Comparison of ENCODE assay signal across 5 cellular contexts in the genomic region with DNA sequence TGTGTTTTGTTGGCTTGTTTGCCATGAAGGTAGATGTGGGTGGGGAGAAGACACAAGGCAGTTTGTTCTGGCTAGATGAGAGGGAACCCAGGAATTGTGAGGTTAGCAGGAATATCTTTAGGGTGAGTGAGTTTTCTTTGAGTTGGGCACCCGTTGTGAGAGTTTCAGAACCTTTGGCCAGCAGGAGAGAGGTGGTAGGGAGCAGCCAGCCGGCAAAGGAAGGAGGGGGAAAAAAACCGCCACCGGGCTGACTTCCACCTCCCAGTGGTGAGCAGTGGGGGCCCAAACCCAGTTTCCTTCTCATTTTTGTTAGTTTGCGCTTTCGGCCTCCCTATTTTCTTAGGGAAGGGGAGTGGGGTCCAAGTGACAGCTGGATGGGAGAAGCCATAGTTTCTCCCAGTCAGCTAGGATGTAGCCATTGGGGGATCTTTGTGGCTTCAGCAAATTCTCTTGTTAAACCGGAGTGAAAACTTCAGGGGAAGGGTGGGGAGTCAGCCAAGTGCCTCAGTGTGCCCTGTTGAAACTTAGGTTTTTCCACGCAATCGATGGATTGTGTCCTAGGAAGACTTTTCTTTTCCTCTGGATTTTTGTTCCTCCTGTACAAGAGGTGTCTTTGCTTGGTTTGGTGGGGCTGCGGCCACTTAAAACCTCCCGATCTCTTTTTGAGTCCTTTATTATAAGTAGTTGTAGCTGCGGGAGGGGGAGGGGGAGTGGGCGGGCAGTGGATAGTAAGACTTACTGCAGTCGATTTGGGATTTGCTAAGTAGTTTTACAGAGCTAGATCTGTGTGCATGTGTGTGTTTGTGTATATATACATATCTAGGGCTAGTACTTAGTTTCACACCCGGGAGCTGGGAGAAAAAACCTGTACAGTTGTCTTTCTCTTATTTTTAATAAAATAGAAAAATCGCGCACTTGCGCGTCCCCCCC. TPM values are rescaled to one million over a fixed set of nuclear protein-coding genes. Genes with fewer than 3 reads are reported as not detected.
DNase-seq lines count a peak whose midpoint lies in the region; ATAC-seq lines count a peak whose summit lies in the region.

No MANE protein-coding gene starts in this region.

- H2BK12ac ChIP-seq in mesenchymal stem cell (ENCODE audit: low read length in 2 of 2) = no peak overlapping the region

- no peak overlapping the region for H2BK5ac ChIP-seq in mesenchymal stem cell (ENCODE audit: low read depth, low read length, poor library complexity, severe bottlenecking)

- no peaks in the 10 kb centered on the region for H3K36me3 Mint-ChIP-seq in activated CD8-positive, alpha-beta T cell treated with anti-CD3 and anti-CD28 coated beads, Interleukin-2, amount 10 ng/mL, durations not matched to agents 7 days and 5 days (ENCODE audit: low read depth)

- peak overlapping the region; percentile 79 for H3K27ac ChIP-seq in mesenchymal stem cell (ENCODE audit: low read length, poor library complexity, severe bottlenecking)

- H3K9me3 Mint-ChIP-seq in activated CD8-positive, alpha-beta T cell treated with anti-CD3 and anti-CD28 coated beads, Interleukin-2, amount 10 ng/mL, durations not matched to agents 7 days and 5 days (ENCODE audit: insufficient read depth) = no peaks in the 10 kb centered on the region

- H2BK15ac ChIP-seq in mesenchymal stem cell (ENCODE audit: low read depth, poor library complexity, severe bottlenecking) = no peak overlapping the region

- H3K4me3 Mint-ChIP-seq in activated CD8-positive, alpha-beta T cell treated with anti-CD3 and anti-CD28 coated beads, Interleukin-2, amount 10 ng/mL, durations not matched to agents 7 days and 5 days = peak overlapping the region; percentile 80

- H4K8ac ChIP-seq in mesenchymal stem cell (ENCODE audit: low read length) = no peak overlapping the region

- H4K91ac ChIP-seq in mesenchymal stem cell (ENCODE audit: low read length) = no peak overlapping the region

- no peak overlapping the region for H3K23ac ChIP-seq in mesenchymal stem cell (ENCODE audit: low read length in 2 of 2)

- H3K4me3 ChIP-seq in mesenchymal stem cell (ENCODE audit: insufficient read depth in 1 of 2, low read depth in 1 of 2, low read length in 2 of 2) = peak overlapping the region; percentile 32 to 94

- peak overlapping the region; percentile 94 for H3K4me2 ChIP-seq in mesenchymal stem cell (ENCODE audit: low read length, poor library complexity, severe bottlenecking)

- no peak overlapping the region for H3K18ac ChIP-seq in mesenchymal stem cell (ENCODE audit: low read depth in 1 of 2, low read length in 2 of 2)

- peaks cover 41% of the 10 kb centered on the region for H3K27me3 Mint-ChIP-seq in activated CD8-positive, alpha-beta T cell treated with anti-CD3 and anti-CD28 coated beads, Interleukin-2, amount 10 ng/mL, durations not matched to agents 7 days and 5 days (ENCODE audit: low read depth)

- no peak overlapping the region for H3K14ac ChIP-seq in mesenchymal stem cell (ENCODE audit: low read length in 2 of 2)

- no peak overlapping the region for H3K4ac ChIP-seq in mesenchymal stem cell (ENCODE audit: low read depth in 1 of 2, low read length in 2 of 2)

- CTCF ChIA-PET in activated CD8-positive, alpha-beta T cell treated with anti-CD3 and anti-CD28 coated beads, Interleukin-2, amount 10 ng/mL, durations not matched to agents 7 days and 5 days (lab: Charles Lee) = interaction anchor here (1.5 to 3.9 kb wide), 3 partner anchors 11 to 147 kb away, joined by 5 to 56 read pairs (median 10); a partner anchor contains a TSS

- H3K27ac Mint-ChIP-seq in activated CD8-positive, alpha-beta T cell treated with anti-CD3 and anti-CD28 coated beads, Interleukin-2, amount 10 ng/mL, durations not matched to agents 7 days and 5 days = no peak overlapping the region

- H3K36me3 ChIP-seq in mesenchymal stem cell (ENCODE audit: control insufficient read depth in 1 of 2, insufficient read depth in 2 of 2, low read depth in 1 of 2, low read length in 2 of 2) = peaks cover 0 to 4% of the 10 kb centered on the region in 2 experiments

- no peak overlapping the region for H2AFZ ChIP-seq in mesenchymal stem cell (ENCODE audit: low read depth, low read length)

- peaks cover 0 to 10% of the 10 kb centered on the region in 2 experiments for H3K27me3 ChIP-seq in mesenchymal stem cell (ENCODE audit: control insufficient read depth in 1 of 2, insufficient read depth in 1 of 2, low read length in 2 of 2)

- peak; percentile 42 for DNase-seq in HuH-7 (ENCODE audit: low spot score)
- peak; percentile 41 for DNase-seq in activated CD8-positive, alpha-beta T cell treated with anti-CD3 and anti-CD28 coated beads, Interleukin-2, amount 10 ng/mL, durations not matched to agents 7 days and 5 days
- peak; percentile 53 for DNase-seq in mesenchymal stem cell

- no peaks in the 10 kb centered on the region for H3K9me3 ChIP-seq in mesenchymal stem cell (ENCODE audit: control insufficient read depth, low read length)

- no peak overlapping the region for H2AK5ac ChIP-seq in mesenchymal stem cell (ENCODE audit: low read length, severe bottlenecking)

- H3K9ac ChIP-seq in mesenchymal stem cell (ENCODE audit: low read length) = peak overlapping the region; percentile 91

- H3K79me1 ChIP-seq in mesenchymal stem cell (replicated peaks; ENCODE audit: low read length, poor library complexity, severe bottlenecking) = peaks cover 14% of the 10 kb centered on the region

- no peak overlapping the region for H2BK120ac ChIP-seq in mesenchymal stem cell (ENCODE audit: low read depth, low read length)

- WGBS in mesenchymal stem cell = 27% methylated on average over 13 of the region's 19 CpGs

- ATAC-seq in activated CD8-positive, alpha-beta T cell treated with anti-CD3 and anti-CD28 coated beads, Interleukin-2, amount 10 ng/mL, durations not matched to agents 7 days and 5 days = no peak
- no peak for ATAC-seq in activated CD4-positive, CD25-positive, alpha-beta regulatory T cell treated with anti-CD3 and anti-CD28 coated beads, Interleukin-2, amount 50 U/mL, for 24 hours
- no peak for ATAC-seq in HG03159 (IDR thresholded peaks at IDR 0.05; ENCODE audit: unreplicated experiment)

- POLR2A ChIA-PET in activated CD8-positive, alpha-beta T cell treated with anti-CD3 and anti-CD28 coated beads, Interleukin-2, amount 10 ng/mL, durations not matched to agents 7 days and 5 days (lab: Charles Lee) = interaction anchor here (0.6 to 1.3 kb wide), 4 partner anchors 37 to 148 kb away, joined by 3 to 5 read pairs (median 4); a partner anchor contains a TSS

- H3K4me1 Mint-ChIP-seq in activated CD8-positive, alpha-beta T cell treated with anti-CD3 and anti-CD28 coated beads, Interleukin-2, amount 10 ng/mL, durations not matched to agents 7 days and 5 days (ENCODE audit: low read depth) = peaks cover 58% of the 10 kb centered on the region

- peaks cover 37% of the 10 kb centered on the region for H3K4me1 ChIP-seq in mesenchymal stem cell (ENCODE audit: control insufficient read depth, insufficient read depth, low read depth, low read length)

RNA-seq across cellular contexts. Expression of a gene that starts 1.1 kb away (rescaled TPM):
- total RNA-seq in activated CD8-positive, alpha-beta T cell treated with anti-CD3 and anti-CD28 coated beads, Interleukin-2, amount 10 ng/mL, durations not matched to agents 7 days and 5 days = 10 to 100 TPM; 14.3 to 18.3 TPM
- polyA plus RNA-seq in mesenchymal stem cell (2013, experiment 1 of 2) = 10.7 TPM
- 11.7 TPM for polyA plus RNA-seq in mesenchymal stem cell (2013, experiment 2 of 2)

RNA-seq across cellular contexts. Expression of a gene that starts 16.5 kb away (rescaled TPM):
- total RNA-seq in activated CD8-positive, alpha-beta T cell treated with anti-CD3 and anti-CD28 coated beads, Interleukin-2, amount 10 ng/mL, durations not matched to agents 7 days and 5 days = under 1 TPM in 1 of 2 experiments, not detected in 1; 0.24 TPM
- polyA plus RNA-seq in mesenchymal stem cell (2013, experiment 1 of 2) = not detected
- not detected for polyA plus RNA-seq in mesenchymal stem cell (2013, experiment 2 of 2)

RNA-seq across cellular contexts. Expression of a gene that starts 37.5 kb away (rescaled TPM):
- total RNA-seq in activated CD8-positive, alpha-beta T cell treated with anti-CD3 and anti-CD28 coated beads, Interleukin-2, amount 10 ng/mL, durations not matched to agents 7 days and 5 days = 10 to 100 TPM; 28.6 to 29.9 TPM
- polyA plus RNA-seq in mesenchymal stem cell (2013, experiment 1 of 2) = 16.7 TPM
- 15.9 TPM for polyA plus RNA-seq in mesenchymal stem cell (2013, experiment 2 of 2)

RNA-seq across cellular contexts. Expression of a gene that starts 42.5 kb away (rescaled TPM):
- 100 to 1,000 TPM; 391 to 410 TPM for total RNA-seq in activated CD8-positive, alpha-beta T cell treated with anti-CD3 and anti-CD28 coated beads, Interleukin-2, amount 10 ng/mL, durations not matched to agents 7 days and 5 days
- 453 TPM for polyA plus RNA-seq in mesenchymal stem cell (2013, experiment 1 of 2)
- polyA plus RNA-seq in mesenchymal stem cell (2013, experiment 2 of 2) = 471 TPM
